ENCODE assay signal across 8 cellular contexts in the genomic region with DNA sequence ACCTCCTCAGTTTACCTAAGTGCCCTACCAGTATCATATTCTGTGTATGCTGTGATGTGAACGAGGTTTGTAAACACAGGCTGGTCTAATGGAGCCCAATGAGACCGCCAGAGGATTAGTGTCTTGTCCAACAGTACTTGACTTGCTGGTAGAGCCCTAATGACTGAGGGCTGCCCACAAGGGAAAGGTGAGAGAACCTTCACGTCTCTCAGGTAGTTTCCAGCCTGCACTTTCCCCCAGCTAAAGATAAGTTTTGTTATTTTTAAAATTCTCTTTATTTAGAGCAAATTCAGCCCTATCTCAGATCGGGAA. TPM values are rescaled to one million over a fixed set of nuclear protein-coding genes. Genes with fewer than 3 reads are reported as not detected.
A peak's percentile ranks its signal among the peaks of the same experiment; 100 is the strongest.
DNase-seq lines count a peak whose midpoint lies in the region; ATAC-seq and TF ChIP-seq lines count a peak whose summit lies in the region.

No MANE protein-coding gene starts in this region.

- H3K27me3 ChIP-seq in kidney epithelial cell (ENCODE audit: control insufficient read depth, insufficient read depth, low read length) (no peaks in the 10 kb centered on the region), testis (no peaks in the 10 kb centered on the region)

- H3K4me1 ChIP-seq in testis: peaks cover 23% of the 10 kb centered on the region

- CTCF ChIA-PET in activated naive CD4-positive, alpha-beta T cell treated with anti-CD3 and anti-CD28 coated beads for 36 hours (lab: Charles Lee): interaction anchor here (0.6 to 1.8 kb wide), 5 partner anchors 9 to 134 kb away, joined by 3 to 8 read pairs (median 6); a partner anchor contains a TSS

- WGBS in adipose tissue, 3 donors: 1 to 7% (median 5%) methylated on average over 4 of the region's 4 CpGs
- WGBS in testis, 2 donors: 1 to 3% methylated on average over 4 of the region's 4 CpGs

- no peak for DNase-seq in activated naive CD4-positive, alpha-beta T cell treated with anti-CD3 and anti-CD28 coated beads for 36 hours
- no peak for DNase-seq in activated naive CD4-positive, alpha-beta T cell (lab: John Stamatoyannopoulos, UW)
- DNase-seq in kidney epithelial cell (ENCODE audit: low read depth): no peak
- no peak for DNase-seq in testis
- DNase-seq in NCI-H526 treated with DMSO at 0.1 percent for 48 hours (lab: John Stamatoyannopoulos, UW): no peak

- H3K4me3 Mint-ChIP-seq in activated naive CD4-positive, alpha-beta T cell treated with anti-CD3 and anti-CD28 coated beads for 36 hours: peak overlapping the region; percentile 91

- TF ChIP-seq CTCF in kidney epithelial cell (IDR thresholded peaks at IDR 0.05; ENCODE audit: insufficient read depth, low read length, poor library complexity, severe bottlenecking) (no peak), testis (IDR thresholded peaks at IDR 0.05) (no peak)

- no peaks in the 10 kb centered on the region for H3K9me3 ChIP-seq in testis

- H3K4me1 Mint-ChIP-seq in activated naive CD4-positive, alpha-beta T cell treated with anti-CD3 and anti-CD28 coated beads for 36 hours (ENCODE audit: low read depth): peaks cover 36% of the 10 kb centered on the region

- H3K9me3 Mint-ChIP-seq in activated naive CD4-positive, alpha-beta T cell treated with anti-CD3 and anti-CD28 coated beads for 36 hours: no peaks in the 10 kb centered on the region

- H3K36me3 ChIP-seq in kidney epithelial cell (ENCODE audit: control insufficient read depth, insufficient read depth, low read length): no peaks in the 10 kb centered on the region
- no peaks in the 10 kb centered on the region for H3K36me3 ChIP-seq in testis (ENCODE audit: low read depth, missing control alignments)

- H3K27ac ChIP-seq in adipose tissue (ENCODE audit: low read depth, low read length) (peak overlapping the region; percentile 1), testis (peak overlapping the region; percentile 94 to 98)

- peaks cover 13% of the 10 kb centered on the region for H3K36me3 Mint-ChIP-seq in activated naive CD4-positive, alpha-beta T cell treated with anti-CD3 and anti-CD28 coated beads for 36 hours (ENCODE audit: low read depth)

- peak; percentile 33 for ATAC-seq in HG03354 (IDR thresholded peaks at IDR 0.05; ENCODE audit: poor library complexity, severe bottlenecking, unreplicated experiment)
- no peak for ATAC-seq in HG02798 (IDR thresholded peaks at IDR 0.05; ENCODE audit: poor library complexity, unreplicated experiment)

- TF ChIP-seq POLR2A in testis (IDR thresholded peaks at IDR 0.05): no peak

- H3K4me3 ChIP-seq in kidney epithelial cell (ENCODE audit: low read depth, low read length) (peak overlapping the region; percentile 86), testis (peak overlapping the region; percentile 82 to 99)

- H3K27me3 Mint-ChIP-seq in activated naive CD4-positive, alpha-beta T cell treated with anti-CD3 and anti-CD28 coated beads for 36 hours (ENCODE audit: low read depth): no peaks in the 10 kb centered on the region

- intact Hi-C loops in activated naive CD4-positive, alpha-beta T cell treated with anti-CD3 and anti-CD28 coated beads for 36 hours (cut with micrococcal nuclease): loop anchor here (1.0 to 5.0 kb wide), 5 partner anchors 45 to 748 kb away; a partner anchor contains a TSS
- intact Hi-C loops in testis (cut with DNase I; ENCODE audit: low total_unique reads): no loop called here

- peak overlapping the region; percentile 97 for H3K27ac Mint-ChIP-seq in activated naive CD4-positive, alpha-beta T cell treated with anti-CD3 and anti-CD28 coated beads for 36 hours

RNA-seq across cellular contexts. Expression of a gene that starts 0.5 kb away (rescaled TPM):
- 10 to 100 TPM; 44.4 to 44.7 TPM for total RNA-seq in activated naive CD4-positive, alpha-beta T cell treated with anti-CD3 and anti-CD28 coated beads for 36 hours
- 10 to 100 TPM in 2 of 3 donors, 1 to 10 TPM in 1; 8.2 to 15.2 (median 12.5) TPM for polyA plus RNA-seq in adipose tissue
- 24.7 and 25.6 TPM in 2 replicates for total RNA-seq in kidney epithelial cell
- 10 to 100 TPM; 66.1 to 67.5 TPM for total RNA-seq in testis
- polyA plus RNA-seq in testis (ENCODE audit: insufficient read depth, low read depth, low replicate concordance): 37.6 TPM
